In genomic region chr7:126685018-126685573, GRCh38 we compare ENCODE assay signal across 20 cellular contexts.
"Had no signal": no experiment of that assay in that cellular context is flagged by ENCODE, and none has a peak within 500 bp of the region (broad histone marks: within the 10 kb centered on the region; RNA-seq: fewer than 3 reads in every experiment).

No MANE protein-coding gene starts in this region.

- H3K4me1 ChIP-seq: breast epithelium, esophagus squamous epithelium, parathyroid adenoma, right lobe of liver, tibial artery, uterus had no signal

- H3K36me3 ChIP-seq: breast epithelium, esophagus squamous epithelium, right lobe of liver, tibial artery, uterus had no signal

- DNase-seq: cerebellar nuclear complex; cortex of kidney; effector memory CD8-positive, alpha-beta T cell; erythroblast; esophagus squamous epithelium; foreskin melanocyte; head of caudate nucleus; kidney glomerular epithelial cell; left colon; mammary epithelial cell; right lobe of liver; stimulated activated CD4-positive, alpha-beta T cell treated with anti-CD3 and anti-CD28 coated beads, Interleukin-12 subunit alpha, Interleukin-12 subunit beta, amount 100 ng/mL, for 4 hours; stimulated activated CD4-positive, alpha-beta T cell treated with anti-CD3 and anti-CD28 coated beads, Interleukin-1b, Interleukin-23, amount 100 ng/mL, for 48 hours; stimulated activated CD4-positive, alpha-beta T cell treated with anti-CD3 and anti-CD28 coated beads, Interleukin-4, amount 100 ng/mL, for 1 hour; stimulated activated CD8-positive, alpha-beta memory T cell treated with anti-CD3 and anti-CD28 coated beads, Interleukin-4, amount 100 ng/mL, for 48 hours; tibial artery; uterus had no signal

- H3K9me3 ChIP-seq: right lobe of liver, uterus had no signal

- H3K27me3 ChIP-seq: breast epithelium, esophagus squamous epithelium, right lobe of liver, tibial artery, uterus had no signal

- H3K4me3 ChIP-seq: breast epithelium, esophagus squamous epithelium, right lobe of liver, smooth muscle cell, tibial artery, uterus had no signal

- ATAC-seq: effector memory CD8-positive, alpha-beta T cell; left colon had no signal

- H3K27ac ChIP-seq: breast epithelium, esophagus squamous epithelium, parathyroid adenoma, right lobe of liver, tibial artery, uterus had no signal
